Comparison of ENCODE assay signal across 14 cellular contexts in the genomic region with DNA sequence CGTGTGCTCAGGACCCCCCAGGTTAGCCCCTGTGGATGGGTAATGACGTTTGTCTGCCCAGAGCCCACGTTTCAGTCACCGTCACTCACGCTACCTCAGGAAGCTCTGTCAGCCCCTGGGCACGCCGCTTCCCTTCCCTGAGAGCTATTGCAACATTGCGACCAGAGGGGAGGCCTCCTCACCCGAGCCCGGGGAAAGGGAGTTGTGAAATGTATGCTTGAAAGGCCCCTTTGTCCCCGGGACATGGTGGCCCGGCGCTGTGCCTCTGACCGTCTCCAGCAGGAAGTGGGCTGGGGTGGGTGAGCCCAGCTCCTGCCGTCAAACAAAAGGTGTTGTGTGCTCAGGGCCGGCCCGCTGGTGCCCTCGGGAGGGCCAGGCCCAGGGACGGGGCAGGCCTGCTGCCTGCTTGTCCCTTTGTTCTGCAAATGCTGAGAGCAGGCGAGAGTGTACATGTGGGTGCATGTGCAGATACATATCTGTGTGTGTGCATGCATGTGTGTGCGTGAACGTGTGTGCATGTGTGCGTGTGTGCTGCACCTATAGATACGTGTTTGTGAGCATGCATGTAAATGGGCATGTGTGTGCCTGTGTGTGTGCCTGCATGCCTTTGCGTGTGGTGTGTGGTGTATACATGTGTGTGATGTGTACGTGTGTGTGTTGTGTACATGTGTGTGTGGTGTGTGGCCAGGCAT.
DNase-seq lines count a peak whose midpoint lies in the region; ATAC-seq and TF ChIP-seq lines count a peak whose summit lies in the region.
"Had no signal": no experiment of that assay in that cellular context is flagged by ENCODE, and none has a peak within 500 bp of the region (broad histone marks: within the 10 kb centered on the region; RNA-seq: fewer than 3 reads in every experiment).

No MANE protein-coding gene starts in this region.

- H3K27ac ChIP-seq in HEK293 (ENCODE audit: extremely low read depth, low read depth, low read length) = no peak overlapping the region
- H3K27ac ChIP-seq in thyroid gland = no peak overlapping the region

- H3K4me1 ChIP-seq in HEK293 (ENCODE audit: control insufficient read depth, insufficient read depth, low read length) (no peaks in the 10 kb centered on the region), thyroid gland (no peaks in the 10 kb centered on the region)

- no peak for DNase-seq in WTC11 (ENCODE audit: low spot score)
- peak; percentile 77 for DNase-seq in inferior parietal cortex (ENCODE audit: extremely low spot score)
- DNase-seq in retina = peak; percentile 74
- DNase-seq in NCI-H2196 (lab: John Stamatoyannopoulos, UW; ENCODE audit: unreplicated experiment) = no peak
- DNase-seq in thyroid gland = no peak
- DNase-seq in NCI-H1092 (lab: John Stamatoyannopoulos, UW) = no peak
- DNase-seq: GOT3, NCI-H2171 had no signal

- CTCF ChIA-PET in HEK293 (lab: Yijun Ruan, JAX) = interaction anchor here (0.6 kb wide), 1 partner anchor 39 kb away, joined by 3 read pairs; no protein-coding TSS in a partner anchor
- CTCF ChIA-PET in WTC11 (lab: Charles Lee) = interaction anchor here (0.7 kb wide), 1 partner anchor 126 kb away, joined by 3 read pairs; no protein-coding TSS in a partner anchor

- no peaks in the 10 kb centered on the region for H3K36me3 Mint-ChIP-seq in WTC11
- H3K36me3 Mint-ChIP-seq: CD8-positive, alpha-beta memory T cell had no signal

- H3K9me3 ChIP-seq in HEK293 (ENCODE audit: control insufficient read depth, insufficient read depth, low read depth, low read length) (no peaks in the 10 kb centered on the region), thyroid gland (no peaks in the 10 kb centered on the region)

- 0 out of 2 replicates have a peak, but pooled peaks cover 3% of the 10 kb centered on the region for H3K4me1 Mint-ChIP-seq in WTC11
- H3K4me1 Mint-ChIP-seq: CD8-positive, alpha-beta memory T cell had no signal

- H3K27me3 Mint-ChIP-seq in WTC11 (ENCODE audit: low read depth) = no peaks in the 10 kb centered on the region
- H3K27me3 Mint-ChIP-seq: CD8-positive, alpha-beta memory T cell had no signal

- H3K27me3 ChIP-seq in thyroid gland = no peaks in the 10 kb centered on the region

- POLR2A ChIA-PET in HEK293 (lab: Yijun Ruan, JAX) = no interaction called here
- POLR2A ChIA-PET in WTC11 (lab: Charles Lee) = no interaction called here

- H3K27ac Mint-ChIP-seq in WTC11 = no peak overlapping the region
- H3K27ac Mint-ChIP-seq: CD8-positive, alpha-beta memory T cell had no signal

- intact Hi-C loops in thyroid gland (cut with DNase I) = no loop called here

- no peaks in the 10 kb centered on the region for H3K36me3 ChIP-seq in HEK293 (ENCODE audit: control insufficient read depth in 2 of 2, insufficient read depth in 1 of 2, low read length in 2 of 2)
- no peaks in the 10 kb centered on the region for H3K36me3 ChIP-seq in thyroid gland

- H3K9me3 Mint-ChIP-seq in WTC11 = no peaks in the 10 kb centered on the region
- H3K9me3 Mint-ChIP-seq: CD8-positive, alpha-beta memory T cell had no signal

- TF ChIP-seq CTCF in HEK293 (tag by site-specific recombination; IDR thresholded peaks at IDR 0.05) = no peak
- no peak for TF ChIP-seq CTCF in WTC11 (IDR thresholded peaks at IDR 0.05)
- TF ChIP-seq CTCF in thyroid gland (IDR thresholded peaks at IDR 0.05) = no peak

- TF ChIP-seq POLR2A in thyroid gland (IDR thresholded peaks at IDR 0.05) (no peak), GM18505 (IDR thresholded peaks at IDR 0.05; ENCODE audit: borderline replicate concordance, extremely low read depth, insufficient read depth, insufficient read length) (no peak)

- 58% methylated on average over 21 to 26 of the region's 26 CpGs for WGBS in thyroid gland, 2 donors

- ATAC-seq in WTC11 (no peak; the same call in 1 of the 2 replicates), GM18505 (IDR thresholded peaks at IDR 0.05; ENCODE audit: unreplicated experiment) (no peak)
- ATAC-seq: activated CD4-positive, CD25-positive, alpha-beta regulatory T cell treated with anti-CD3 and anti-CD28 coated beads, Interleukin-2, amount 50 U/mL, for 24 hours; K562 had no signal

- H3K4me3 ChIP-seq in HEK293 (ENCODE audit: low read depth, low read length) (no peak overlapping the region), thyroid gland (replicated peaks in 1 of 3) (no peak overlapping the region)
- H3K4me3 ChIP-seq: K562, lung had no signal

- H3K4me3 Mint-ChIP-seq in WTC11 = no peak overlapping the region
- H3K4me3 Mint-ChIP-seq: CD8-positive, alpha-beta memory T cell had no signal

TF ChIP-seq in HEK293, 187 proteins besides CTCF, POLR2A, EP300 and RAD21:
- TF ChIP-seq SALL2 (tag by site-specific recombination; IDR thresholded peaks at IDR 0.05; ENCODE audit: borderline replicate concordance) = no peak
- no peak for TF ChIP-seq ZNF692 (tag by site-specific recombination; IDR thresholded peaks at IDR 0.05)
- no peak for TF ChIP-seq ZNF221 (tag by site-specific recombination; IDR thresholded peaks at IDR 0.05; ENCODE audit: borderline replicate concordance)
- TF ChIP-seq ZNF626 (tag by site-specific recombination; IDR thresholded peaks at IDR 0.05) = no peak
- TF ChIP-seq, protein P1, sequence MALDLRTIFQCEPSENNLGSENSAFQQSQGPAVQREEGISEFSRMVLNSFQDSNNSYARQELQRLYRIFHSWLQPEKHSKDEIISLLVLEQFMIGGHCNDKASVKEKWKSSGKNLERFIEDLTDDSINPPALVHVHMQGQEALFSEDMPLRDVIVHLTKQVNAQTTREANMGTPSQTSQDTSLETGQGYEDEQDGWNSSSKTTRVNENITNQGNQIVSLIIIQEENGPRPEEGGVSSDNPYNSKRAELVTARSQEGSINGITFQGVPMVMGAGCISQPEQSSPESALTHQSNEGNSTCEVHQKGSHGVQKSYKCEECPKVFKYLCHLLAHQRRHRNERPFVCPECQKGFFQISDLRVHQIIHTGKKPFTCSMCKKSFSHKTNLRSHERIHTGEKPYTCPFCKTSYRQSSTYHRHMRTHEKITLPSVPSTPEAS (tag by site-specific recombination; IDR thresholded peaks at IDR 0.05) = peak; percentile 53; the same call in 1 of the 2 replicates

TF ChIP-seq in WTC11, 78 proteins besides CTCF, POLR2A, EP300 and RAD21:
- no peak for TF ChIP-seq ZNF263 (CRISPR knock-in tag; IDR thresholded peaks at IDR 0.05; ENCODE audit: low read depth)
- peak; percentile 90 for TF ChIP-seq GABPB1 (CRISPR knock-in tag; IDR thresholded peaks at IDR 0.05)

Comparison
In these comparisons a context has a peak if more than half of its experiments do, and no peak if none do; other contexts are left out.
1. DNase-seq: peak in inferior parietal cortex (single experiment) and retina (single experiment); none in WTC11 (single experiment), NCI-H2196 (single experiment), thyroid gland (0 of 2) and NCI-H1092 (single experiment).